ENCODE assay signal across 24 cellular contexts in genomic region chr11:102985850-102986249, GRCh38. TPM values are rescaled to one million over a fixed set of nuclear protein-coding genes. Genes with fewer than 3 reads are reported as not detected.
"Had no signal": no experiment of that assay in that cellular context is flagged by ENCODE, and none has a peak within 500 bp of the region (broad histone marks: within the 10 kb centered on the region; RNA-seq: fewer than 3 reads in every experiment).

No MANE protein-coding gene starts in this region.

- ATAC-seq: activated naive CD8-positive, alpha-beta T cell treated with anti-CD3 and anti-CD28 coated beads, Interleukin-2, amount 50 U/mL, for 24 hours; activated T-cell treated with anti-CD3 and anti-CD28 coated beads, Interleukin-2, amount 50 U/mL, for 4 hours; heart left ventricle; naive thymus-derived CD8-positive, alpha-beta T cell; stimulated activated effector memory CD8-positive, alpha-beta T cell treated with anti-CD3 and anti-CD28 coated beads, Interleukin-12 subunit alpha, Interleukin-12 subunit beta, amount 100 ng/mL, for 72 hours had no signal

- H3K4me3 ChIP-seq: heart left ventricle, sigmoid colon, testis had no signal

- H3K36me3 ChIP-seq: brain microvascular endothelial cell, heart left ventricle, sigmoid colon had no signal

- DNase-seq: activated CD4-positive, alpha-beta T cell treated with anti-CD3 and anti-CD28 coated beads, Interleukin-2, amount 10 ng/mL, durations not matched to agents 7 days and 5 days; activated CD8-positive, alpha-beta memory T cell treated with anti-CD3 and anti-CD28 coated beads, Interleukin-2, amount 50 U/mL, for 4 hours; activated effector memory CD4-positive, alpha-beta T cell treated with Interleukin-2 at 50 U/mL for 16 hours; activated naive CD4-positive, alpha-beta T cell treated with anti-CD3 and anti-CD28 coated beads, Interleukin-2, amount 10 ng/mL, durations not matched to agents 7 days and 5 days; activated naive CD8-positive, alpha-beta T cell treated with anti-CD3 and anti-CD28 coated beads, Interleukin-2, amount 50 U/mL, for 24 hours; activated T-cell treated with anti-CD3 and anti-CD28 coated beads, Interleukin-2, amount 50 U/mL, for 4 hours; aorta; brain microvascular endothelial cell; central memory CD4-positive, alpha-beta T cell; erythroblast; heart left ventricle; kidney glomerular epithelial cell; mesendoderm; naive thymus-derived CD8-positive, alpha-beta T cell; sigmoid colon; stimulated activated CD4-positive, alpha-beta T cell treated with anti-CD3 and anti-CD28 coated beads, Interleukin-4, amount 100 ng/mL, for 24 hours; T-helper 1 cell; T-helper 9 cell; testis had no signal

- H3K27ac ChIP-seq: brain microvascular endothelial cell, heart left ventricle, parathyroid adenoma, sigmoid colon, testis had no signal

- H3K4me1 ChIP-seq: heart left ventricle, parathyroid adenoma, sigmoid colon, testis had no signal

- H3K27me3 ChIP-seq: brain microvascular endothelial cell, sigmoid colon, testis had no signal

RNA-seq across cellular contexts. Expression of gene MMP13, which starts 30.3 kb away (rescaled TPM):
- total RNA-seq: activated CD4-positive, alpha-beta T cell treated with anti-CD3 and anti-CD28 coated beads, Interleukin-2, amount 10 ng/mL, durations not matched to agents 7 days and 5 days; activated T-cell treated with anti-CD3 and anti-CD28 coated beads, Interleukin-2, amount 50 U/mL, for 4 hours; aorta; frontal cortex; heart left ventricle; liver; naive thymus-derived CD8-positive, alpha-beta T cell; renal cortical epithelial cell; sigmoid colon had no signal
- polyA plus RNA-seq: heart left ventricle; liver; naive thymus-derived CD8-positive, alpha-beta T cell had no signal
